22 cellular contexts compared by ENCODE assay signal in genomic region chr15:79656151-79656797, GRCh38.
"Had no signal": no experiment of that assay in that cellular context is flagged by ENCODE, and none has a peak within 500 bp of the region (broad histone marks: within the 10 kb centered on the region; RNA-seq: fewer than 3 reads in every experiment).

No MANE protein-coding gene starts in this region.

- H3K27ac Mint-ChIP-seq: mesothelial cell of epicardium; naive B cell; natural killer cell treated with Interleukin-12 subunit alpha and Interleukin-12 subunit beta and Interleukin-15 and Interleukin-18, amount 100 ng/mL, for 72 hours; progenitor cell of endocrine pancreas; stimulated activated effector memory CD8-positive, alpha-beta T cell treated with anti-CD3 and anti-CD28 coated beads, Interleukin-12 subunit alpha, Interleukin-12 subunit beta, amount 100 ng/mL, for 72 hours; type B pancreatic cell had no signal

- H3K27ac ChIP-seq: dorsolateral prefrontal cortex, neutrophil, parathyroid adenoma, right atrium auricular region, sigmoid colon, testis, tibial artery had no signal

- H3K9me3 Mint-ChIP-seq: mesothelial cell of epicardium; natural killer cell treated with Interleukin-12 subunit alpha and Interleukin-12 subunit beta and Interleukin-15 and Interleukin-18, amount 100 ng/mL, for 72 hours; neural crest cell; stimulated activated effector memory CD8-positive, alpha-beta T cell treated with anti-CD3 and anti-CD28 coated beads, Interleukin-12 subunit alpha, Interleukin-12 subunit beta, amount 100 ng/mL, for 72 hours; type B pancreatic cell had no signal

- H3K36me3 ChIP-seq: neutrophil, right atrium auricular region, sigmoid colon, tibial artery had no signal

- H3K9me3 ChIP-seq: mucosa of descending colon, neutrophil, right atrium auricular region, testis, tibial artery had no signal

- H3K4me1 Mint-ChIP-seq: mesothelial cell of epicardium; naive B cell; neural crest cell; stimulated activated effector memory CD8-positive, alpha-beta T cell treated with anti-CD3 and anti-CD28 coated beads, Interleukin-12 subunit alpha, Interleukin-12 subunit beta, amount 100 ng/mL, for 72 hours had no signal

- H3K79me2 ChIP-seq: parathyroid adenoma had no signal

- H2AFZ ChIP-seq: parathyroid adenoma had no signal

- DNase-seq: dorsolateral prefrontal cortex; effector CD4-positive, alpha-beta T cell; hypothalamus; mesenchymal stem cell; mucosa of descending colon; naive B cell; sigmoid colon; stimulated activated CD4-positive, alpha-beta T cell treated with anti-CD3 and anti-CD28 coated beads, Interleukin-2, amount 100 ng/mL, for 24 hours; stimulated activated CD4-positive, alpha-beta T cell treated with anti-CD3 and anti-CD28 coated beads, Interleukin-4, amount 100 ng/mL, for 24 hours; stimulated activated naive CD4-positive, alpha-beta T cell treated with Interleukin-2 at 50 U/mL for 16 hours; substantia nigra; testis; tibial artery had no signal

- ATAC-seq: mucosa of descending colon; natural killer cell treated with Interleukin-12 subunit alpha and Interleukin-12 subunit beta and Interleukin-15 and Interleukin-18, amount 100 ng/mL, for 72 hours had no signal

- H3K4me3 Mint-ChIP-seq: mesothelial cell of epicardium; natural killer cell treated with Interleukin-12 subunit alpha and Interleukin-12 subunit beta and Interleukin-15 and Interleukin-18, amount 100 ng/mL, for 72 hours; neural crest cell; stimulated activated effector memory CD8-positive, alpha-beta T cell treated with anti-CD3 and anti-CD28 coated beads, Interleukin-12 subunit alpha, Interleukin-12 subunit beta, amount 100 ng/mL, for 72 hours; type B pancreatic cell had no signal

- H3K27me3 ChIP-seq: right atrium auricular region, sigmoid colon, testis, tibial artery had no signal

- H3K4me3 ChIP-seq: dorsolateral prefrontal cortex, mucosa of descending colon, right atrium auricular region, sigmoid colon, testis, tibial artery had no signal

- H3K36me3 Mint-ChIP-seq: mesothelial cell of epicardium; naive B cell; natural killer cell treated with Interleukin-12 subunit alpha and Interleukin-12 subunit beta and Interleukin-15 and Interleukin-18, amount 100 ng/mL, for 72 hours; stimulated activated effector memory CD8-positive, alpha-beta T cell treated with anti-CD3 and anti-CD28 coated beads, Interleukin-12 subunit alpha, Interleukin-12 subunit beta, amount 100 ng/mL, for 72 hours; type B pancreatic cell had no signal

- H3K4me1 ChIP-seq: parathyroid adenoma, right atrium auricular region, sigmoid colon, testis, tibial artery had no signal
